9 cellular contexts compared by ENCODE assay signal in the genomic region with DNA sequence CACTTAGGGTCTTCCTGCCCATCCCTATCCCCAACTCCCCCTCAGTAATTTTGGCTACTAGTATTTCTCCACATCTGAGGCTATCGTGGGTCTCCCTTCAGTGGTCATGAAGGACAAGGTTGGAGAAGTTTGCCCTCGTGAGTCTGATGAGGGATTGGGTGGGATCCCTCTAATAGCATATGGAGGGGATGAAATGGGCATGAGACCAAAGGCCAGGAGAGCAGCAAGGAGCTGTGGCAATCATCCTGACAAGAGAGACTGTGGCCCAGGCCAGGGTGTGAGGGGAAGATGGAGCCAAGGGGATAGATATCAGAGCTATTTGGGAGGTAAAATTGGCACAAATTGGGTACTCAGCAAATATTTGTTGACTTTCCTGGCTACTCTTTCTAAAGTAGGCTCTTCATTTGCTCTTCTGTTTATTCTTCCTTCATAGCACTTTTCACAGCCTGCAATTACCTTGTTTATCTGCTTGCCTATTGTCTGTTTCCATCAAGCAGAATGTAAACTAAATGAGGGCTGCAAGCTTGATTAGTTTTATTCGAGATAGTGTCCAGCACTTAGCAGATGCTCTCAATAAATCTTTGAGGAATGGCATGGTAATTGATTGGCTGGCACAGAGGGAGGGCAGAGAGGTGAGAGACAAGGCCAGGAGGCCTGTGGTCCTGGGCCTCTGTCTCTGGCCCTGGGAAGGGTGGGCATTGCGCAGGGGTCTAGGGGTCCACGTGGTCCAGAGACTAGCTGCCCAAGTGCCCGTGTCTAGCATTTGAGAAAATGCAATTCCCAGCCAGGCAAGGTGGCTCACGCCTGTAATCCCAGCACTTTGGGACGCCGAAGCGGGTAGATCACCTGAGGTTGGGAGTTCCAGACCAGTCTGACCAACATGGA. TPM values are rescaled to one million over a fixed set of nuclear protein-coding genes. Genes with fewer than 3 reads are reported as not detected.
DNase-seq lines count a peak whose midpoint lies in the region; ATAC-seq and TF ChIP-seq lines count a peak whose summit lies in the region.
"Had no signal": no experiment of that assay in that cellular context is flagged by ENCODE, and none has a peak within 500 bp of the region (broad histone marks: within the 10 kb centered on the region; RNA-seq: fewer than 3 reads in every experiment).

No MANE protein-coding gene starts in this region.

- peaks cover 29% of the 10 kb centered on the region for H3K4me1 Mint-ChIP-seq in activated CD4-positive, alpha-beta T cell treated with anti-CD3 and anti-CD28 coated beads for 36 hours
- H3K4me1 Mint-ChIP-seq in H9: peaks cover 12 to 19% of the 10 kb centered on the region in 2 experiments

- no peak overlapping the region for H2BK5ac ChIP-seq in H9 (ENCODE audit: insufficient read length, low read length)

- H3K4me1 ChIP-seq in Panc1 (ENCODE audit: control insufficient read depth, insufficient read depth, low read length): peaks cover 22% of the 10 kb centered on the region
- H3K4me1 ChIP-seq in right cardiac atrium (ENCODE audit: control insufficient read depth, insufficient read depth, low read length): peaks cover 10% of the 10 kb centered on the region
- H3K4me1 ChIP-seq in stomach: peaks cover 20 to 39% (median 33%) of the 10 kb centered on the region in 4 donors
- H3K4me1 ChIP-seq in H9 (ENCODE audit: insufficient read depth, low read length): no peaks in the 10 kb centered on the region

- peak overlapping the region; percentile 87 for H3K4me3 Mint-ChIP-seq in activated CD4-positive, alpha-beta T cell treated with anti-CD3 and anti-CD28 coated beads for 36 hours
- peak overlapping the region in 1 of 2 experiments; percentile 92; a peak in 4 of 5 replicates for H3K4me3 Mint-ChIP-seq in H9

- no peak overlapping the region for H4K91ac ChIP-seq in H9 (ENCODE audit: insufficient read length, low read depth, low read length)

- BruUV-seq in Panc1 (replicated peaks; lab: Mats Ljungman, UMichigan): no TSS peak

- intact Hi-C loops in activated CD4-positive, alpha-beta T cell treated with anti-CD3 and anti-CD28 coated beads for 36 hours (cut with DNase I, micrococcal nuclease): no loop called here
- intact Hi-C loops in Panc1 (cut with micrococcal nuclease; ENCODE audit: unreplicated experiment): no loop called here
- intact Hi-C loops in right cardiac atrium (cut with DNase I): loop anchor here in 1 of 4 donors (5.0 kb wide), 1 partner anchor 34 kb away; no protein-coding TSS in a partner anchor
- intact Hi-C loops in stomach (cut with DNase I; ENCODE audit: low total_unique reads): no loop called here

- H3K4me2 ChIP-seq in H9 (ENCODE audit: insufficient read depth, insufficient read length, low read length): no peak overlapping the region

- H3K23me2 ChIP-seq in H9 (ENCODE audit: insufficient read length, low read depth, low read length, poor library complexity, severe bottlenecking): peaks cover 9% of the 10 kb centered on the region

- CTCF ChIA-PET in activated CD4-positive, alpha-beta T cell treated with anti-CD3 and anti-CD28 coated beads for 36 hours (lab: Charles Lee): interaction anchor here (0.6 to 2.3 kb wide), 10 partner anchors 9 to 142 kb away, joined by 3 to 22 read pairs (median 3); a partner anchor contains a TSS
- CTCF ChIA-PET in Panc1 (lab: Charles Lee): interaction anchor here (0.6 kb wide), 2 partner anchors 8 to 36 kb away, joined by 3 read pairs; no protein-coding TSS in a partner anchor

- no peaks in the 10 kb centered on the region for H3K9me3 Mint-ChIP-seq in activated CD4-positive, alpha-beta T cell treated with anti-CD3 and anti-CD28 coated beads for 36 hours (ENCODE audit: low read depth)
- no peaks in the 10 kb centered on the region for H3K9me3 Mint-ChIP-seq in H9

- H2BK120ac ChIP-seq in H9 (ENCODE audit: low read depth, low read length, poor library complexity, severe bottlenecking): no peak overlapping the region

- H3K23ac ChIP-seq in H9 (ENCODE audit: insufficient read length, low read depth, low read length): no peak overlapping the region

- H3K27me3 Mint-ChIP-seq in activated CD4-positive, alpha-beta T cell treated with anti-CD3 and anti-CD28 coated beads for 36 hours: no peaks in the 10 kb centered on the region
- H3K27me3 Mint-ChIP-seq in H9 (ENCODE audit: low read depth): peaks cover 3% of the 10 kb centered on the region

- POLR2A ChIA-PET in activated CD4-positive, alpha-beta T cell treated with anti-CD3 and anti-CD28 coated beads for 36 hours (lab: Charles Lee): interaction anchor here (0.8 to 5.1 kb wide), 4 partner anchors 11 to 23 kb away, joined by 3 to 186 read pairs (median 22); a partner anchor contains a TSS
- POLR2A ChIA-PET in Panc1 (lab: Charles Lee): interaction anchor here (0.6 to 0.7 kb wide), 2 partner anchors 8 to 47 kb away, joined by 6 to 8 read pairs; no protein-coding TSS in a partner anchor

- ATAC-seq in activated CD4-positive, alpha-beta T cell treated with anti-CD3 and anti-CD28 coated beads for 36 hours: no peak
- ATAC-seq in Panc1 (no peak), right cardiac atrium (no peak), HG02885 (IDR thresholded peaks at IDR 0.05; ENCODE audit: poor library complexity, unreplicated experiment) (no peak)

- no peak overlapping the region for H4K5ac ChIP-seq in H9 (ENCODE audit: insufficient read length, low read depth, low read length)

- TF ChIP-seq CTCF in Panc1 (IDR thresholded peaks at IDR 0.05) (no peak), stomach (IDR thresholded peaks at IDR 0.05) (no peak), H9 (conservative IDR thresholded peaks at IDR 0.05) (no peak)

- WGBS in right cardiac atrium: 87% methylated on average over 10 of the region's 10 CpGs
- 77 to 90% (median 86%) methylated on average over 10 of the region's 10 CpGs for WGBS in stomach, 5 donors
- no CpG with 5 or more reads among the region's 10 CpGs for WGBS in H9 (ENCODE audit: extremely low coverage, insufficient read length, low lambda C conversion rate)

- H3K79me2 ChIP-seq in H9 (ENCODE audit: insufficient read depth, low read length): no peaks in the 10 kb centered on the region

- H3K9ac ChIP-seq in H9 (ENCODE audit: extremely low read depth, insufficient read length, low read length): no peak overlapping the region

- H3K27me3 ChIP-seq in Panc1 (ENCODE audit: control insufficient read depth, insufficient read depth, low read length): no peaks in the 10 kb centered on the region
- H3K27me3 ChIP-seq in right cardiac atrium (ENCODE audit: control insufficient read depth, insufficient read depth): no peaks in the 10 kb centered on the region
- H3K27me3 ChIP-seq in stomach: no peaks in the 10 kb centered on the region
- no peaks in the 10 kb centered on the region for H3K27me3 ChIP-seq in H9 (ENCODE audit: insufficient read depth, low read length)
- H3K27me3 ChIP-seq: foreskin keratinocyte had no signal

- H3K9me3 ChIP-seq in Panc1 (ENCODE audit: control insufficient read depth, insufficient read depth, low read depth, low read length): no peaks in the 10 kb centered on the region
- no peaks in the 10 kb centered on the region for H3K9me3 ChIP-seq in right cardiac atrium (ENCODE audit: control insufficient read depth, low read length)
- no peaks in the 10 kb centered on the region for H3K9me3 ChIP-seq in stomach
- H3K9me3 ChIP-seq in H9 (ENCODE audit: control insufficient read depth, low read depth, low read length): no peaks in the 10 kb centered on the region

- H3K4me3 ChIP-seq in Panc1 (ENCODE audit: low read depth in 2 of 2, low read length in 2 of 2) (no peak overlapping the region), right cardiac atrium (ENCODE audit: low read length) (no peak overlapping the region), stomach (no peak overlapping the region)

- peak overlapping the region; percentile 100 for H3K27ac Mint-ChIP-seq in activated CD4-positive, alpha-beta T cell treated with anti-CD3 and anti-CD28 coated beads for 36 hours
- no peak overlapping the region for H3K27ac Mint-ChIP-seq in H9

- H2BK15ac ChIP-seq in H9 (ENCODE audit: low read depth, low read length): no peak overlapping the region

- no peak overlapping the region for H2AFZ ChIP-seq in H9 (ENCODE audit: low read length)

- H3K27ac ChIP-seq in Panc1 (ENCODE audit: low read length) (peak overlapping the region; percentile 54; the same call in 1 of the 2 replicates), right cardiac atrium (ENCODE audit: low read length) (no peak overlapping the region), stomach (peak overlapping the region; percentile 86 to 97 (median 95)), H9 (ENCODE audit: insufficient read length, low read depth, low read length) (no peak overlapping the region)

- no peak for TF ChIP-seq EP300 in stomach (IDR thresholded peaks at IDR 0.05)

- TF ChIP-seq POLR2A in stomach (IDR thresholded peaks at IDR 0.05): no peak

- H3T11ph ChIP-seq in H9 (ENCODE audit: low read length): no peak overlapping the region

- no peak overlapping the region for H2BK20ac ChIP-seq in H9 (ENCODE audit: low read depth, low read length, poor library complexity, severe bottlenecking)

- in situ Hi-C loops in Panc1 (cut with HindIII; ENCODE audit: low pct_unique_long_range_greater_than_20kb, low sequenced_read_pairs): no loop called here

- H3K56ac ChIP-seq in H9 (ENCODE audit: insufficient read length, low read depth, low read length): no peak overlapping the region

- H3K79me1 ChIP-seq in H9 (ENCODE audit: insufficient read depth, low read depth, low read length, poor library complexity, severe bottlenecking): no peaks in the 10 kb centered on the region

- H3K36me3 ChIP-seq in Panc1 (ENCODE audit: control insufficient read depth, insufficient read depth, low read length) (no peaks in the 10 kb centered on the region; the same call in 1 of the 2 replicates), stomach (peaks cover 10 to 17% (median 14%) of the 10 kb centered on the region in 4 donors)

- H4K8ac ChIP-seq in H9 (replicated peaks; ENCODE audit: insufficient read length, low read depth, low read length): no peak overlapping the region

- no peak overlapping the region for H3K4ac ChIP-seq in H9 (ENCODE audit: low read depth, low read length)

- H4K20me1 ChIP-seq in H9 (ENCODE audit: control insufficient read depth, insufficient read depth, insufficient read length): no peaks in the 10 kb centered on the region

- no peak overlapping the region for H2BK12ac ChIP-seq in H9 (ENCODE audit: insufficient read length, low read depth, low read length)

- no peak overlapping the region for H2AK5ac ChIP-seq in H9 (ENCODE audit: insufficient read length, low read length)

- H3K14ac ChIP-seq in H9 (ENCODE audit: insufficient read depth, low read length): no peak overlapping the region

- peak; percentile 5 for DNase-seq in activated CD4-positive, alpha-beta T cell treated with anti-CD3 and anti-CD28 coated beads for 36 hours
- no peak for DNase-seq in activated CD4-positive, alpha-beta T cell treated with anti-CD3 and anti-CD28 coated beads, Interleukin-2, amount 50 U/mL, for 48 hours
- no peak for DNase-seq in Panc1 (ENCODE audit: low read depth, low spot score)
- peak; percentile 15 to 53 (median 49) for DNase-seq in right cardiac atrium
- DNase-seq in stomach: no peak
- DNase-seq in amygdala (lab: John Stamatoyannopoulos, UW): no peak
- DNase-seq in H9: no peak

- peaks cover 30% of the 10 kb centered on the region for H3K36me3 Mint-ChIP-seq in activated CD4-positive, alpha-beta T cell treated with anti-CD3 and anti-CD28 coated beads for 36 hours (ENCODE audit: low read depth)
- H3K36me3 Mint-ChIP-seq in H9 (ENCODE audit: insufficient read depth in 1 of 3, low read depth in 3 of 3): peaks cover 0 to 21% (median 9%) of the 10 kb centered on the region in 3 experiments; a peak in 6 of 7 replicates

- H3K18ac ChIP-seq in H9 (ENCODE audit: insufficient read length, low read depth, low read length): no peak overlapping the region

RNA-seq across cellular contexts. Expression of a gene that starts 1.5 kb away (rescaled TPM):
- total RNA-seq in activated CD4-positive, alpha-beta T cell treated with anti-CD3 and anti-CD28 coated beads for 36 hours: 10 to 100 TPM; 52.1 to 52.7 TPM
- total RNA-seq in Panc1 (2021; ENCODE audit: unreplicated experiment) (13.7 TPM), right cardiac atrium (10 to 100 TPM in 1 of 4 donors, 1 to 10 TPM in 3; 6.0 to 11.4 (median 8.2) TPM), stomach (10 to 100 TPM in 4 of 5 donors, under 1 TPM in 1; 0.58 to 30.4 (median 24.3) TPM), H9 (2021) (14.7 and 15.9 TPM in 2 replicates)
- 7.3 TPM for polyA plus RNA-seq in Panc1 (2012; ENCODE audit: insufficient read length)
- polyA plus RNA-seq in right cardiac atrium (11.0 TPM), stomach (10 to 100 TPM in 2 of 3 donors, 1 to 10 TPM in 1; 9.5 to 21.2 (median 13.5) TPM)

RNA-seq across cellular contexts. Expression of a gene that starts 8.4 kb away (rescaled TPM):
- under 1 TPM in 1 of 2 experiments, not detected in 1; 0.32 TPM for total RNA-seq in activated CD4-positive, alpha-beta T cell treated with anti-CD3 and anti-CD28 coated beads for 36 hours
- total RNA-seq in Panc1 (2021; ENCODE audit: unreplicated experiment) (not detected), right cardiac atrium (under 1 TPM in 3 of 4 donors, not detected in 1; 0.44 to 0.74 (median 0.47) TPM), stomach (10 to 100 TPM in 1 of 5 donors, not detected in 4; 25.5 TPM), H9 (2021) (not detected in 2 replicates)
- not detected for polyA plus RNA-seq in Panc1 (2012; ENCODE audit: insufficient read length)
- polyA plus RNA-seq in right cardiac atrium (1.1 TPM), stomach (1 to 10 TPM in 1 of 3 donors, under 1 TPM in 2; 0.38 to 4.4 (median 0.50) TPM)
- total RNA-seq: foreskin keratinocyte had no signal

RNA-seq across cellular contexts. Expression of a gene that starts 9.6 kb away (rescaled TPM):
- total RNA-seq in activated CD4-positive, alpha-beta T cell treated with anti-CD3 and anti-CD28 coated beads for 36 hours: 10 to 100 TPM; 16.7 to 17.2 TPM
- total RNA-seq in Panc1 (2021; ENCODE audit: unreplicated experiment) (2.6 TPM), right cardiac atrium (1 to 10 TPM; 5.1 to 8.8 (median 5.7) TPM), stomach (1 to 10 TPM in 2 of 5 donors, under 1 TPM in 1, not detected in 2; 0.89 to 4.1 (median 2.9) TPM), H9 (2021) (1.4 and 1.9 TPM in 2 replicates)
- polyA plus RNA-seq in Panc1 (2012; ENCODE audit: insufficient read length): 0.61 TPM
- polyA plus RNA-seq in right cardiac atrium (6.4 TPM), stomach (1 to 10 TPM; 1.4 to 2.9 (median 2.8) TPM)

RNA-seq across cellular contexts. Expression of a gene that starts 10.8 kb away (rescaled TPM):
- under 1 TPM; 0.69 to 0.71 TPM for total RNA-seq in activated CD4-positive, alpha-beta T cell treated with anti-CD3 and anti-CD28 coated beads for 36 hours
- total RNA-seq in Panc1 (2021; ENCODE audit: unreplicated experiment) (0.15 TPM), right cardiac atrium (under 1 TPM; 0.14 to 0.28 (median 0.22) TPM), stomach (10 to 100 TPM in 1 of 5 donors, under 1 TPM in 1, not detected in 3; 0.87 to 60.0 TPM), H9 (2021) (1.1 and 1.3 TPM in 2 replicates)
- 0.11 TPM for polyA plus RNA-seq in Panc1 (2012; ENCODE audit: insufficient read length)
- polyA plus RNA-seq in right cardiac atrium (0.18 TPM), stomach (under 1 TPM in 1 of 3 donors, not detected in 2; 0.35 TPM)
- total RNA-seq: foreskin keratinocyte had no signal

RNA-seq across cellular contexts. Expression of a gene that starts 23.4 kb away (rescaled TPM):
- 1,000 to 10,000 TPM; 3,005 to 3,275 TPM for total RNA-seq in activated CD4-positive, alpha-beta T cell treated with anti-CD3 and anti-CD28 coated beads for 36 hours
- total RNA-seq in Panc1 (2021; ENCODE audit: unreplicated experiment): 1,087 TPM
- polyA plus RNA-seq in Panc1 (2012; ENCODE audit: insufficient read length): 1,474 TPM
- total RNA-seq in right cardiac atrium: 1,000 to 10,000 TPM in 1 of 4 donors, 100 to 1,000 TPM in 3; 848 to 1,081 (median 910) TPM
- polyA plus RNA-seq in right cardiac atrium: 1,144 TPM
- total RNA-seq in stomach: 1,000 to 10,000 TPM in 4 of 5 donors, 100 to 1,000 TPM in 1; 322 to 2,657 (median 1,647) TPM
- 1,000 to 10,000 TPM; 2,591 to 3,429 (median 3,008) TPM for polyA plus RNA-seq in stomach
- 2,591 and 2,595 TPM in 2 replicates for total RNA-seq in H9 (2021)

Comparison
In these comparisons a context has a peak if more than half of its experiments do, and no peak if none do; other contexts are left out.
1. DNase-seq: peak in activated CD4-positive, alpha-beta T cell treated with anti-CD3 and anti-CD28 coated beads for 36 hours (single experiment) and right cardiac atrium (3 of 3); none in activated CD4-positive, alpha-beta T cell treated with anti-CD3 and anti-CD28 coated beads, Interleukin-2, amount 50 U/mL, for 48 hours (0 of 2), Panc1 (single experiment), stomach (single experiment), amygdala (0 of 56) and H9 (single experiment).
2. H3K27ac ChIP-seq: peak in Panc1 (single experiment) and stomach (5 of 5); none in right cardiac atrium (single experiment) and H9 (single experiment).